In genomic region chr2:236120006-236120740, GRCh38 we compare ENCODE assay signal across 22 cellular contexts. TPM values are rescaled to one million over a fixed set of nuclear protein-coding genes. Genes with fewer than 3 reads are reported as not detected.
"Had no signal": no experiment of that assay in that cellular context is flagged by ENCODE, and none has a peak within 500 bp of the region (broad histone marks: within the 10 kb centered on the region; RNA-seq: fewer than 3 reads in every experiment).

No MANE protein-coding gene starts in this region.

- H3K27ac Mint-ChIP-seq: activated naive CD4-positive, alpha-beta T cell treated with anti-CD3 and anti-CD28 coated beads, Interleukin-2, amount 50 U/mL, for 24 hours; dendritic cell treated with granulocyte-macrophage colony-stimulating factor and Interleukin-4, amounts not matched to agents 40 ng/mL and 50 ng/mL, for 4 days; memory B cell; natural killer cell treated with Interleukin-12 subunit alpha and Interleukin-12 subunit beta and Interleukin-15 and Interleukin-18, amount 100 ng/mL, for 72 hours; type B pancreatic cell had no signal

- FAIRE-seq: kidney, small intestine had no signal

- H3K36me3 Mint-ChIP-seq: activated naive CD4-positive, alpha-beta T cell treated with anti-CD3 and anti-CD28 coated beads, Interleukin-2, amount 50 U/mL, for 24 hours; memory B cell; natural killer cell treated with Interleukin-12 subunit alpha and Interleukin-12 subunit beta and Interleukin-15 and Interleukin-18, amount 100 ng/mL, for 72 hours had no signal

- ATAC-seq: body of pancreas; foreskin keratinocyte; natural killer cell treated with Interleukin-12 subunit alpha and Interleukin-12 subunit beta and Interleukin-15 and Interleukin-18, amount 100 ng/mL, for 72 hours; right cardiac atrium had no signal

- H3K27me3 ChIP-seq: body of pancreas, foreskin keratinocyte, left lung had no signal

- H3K27ac ChIP-seq: body of pancreas, foreskin keratinocyte, left lung, prostate gland had no signal

- H3K4me3 ChIP-seq: body of pancreas, left lung, prostate gland had no signal

- H3K36me3 ChIP-seq: prostate gland had no signal

- H3K9me3 ChIP-seq: body of pancreas, left lung, prostate gland had no signal

- DNase-seq: activated CD4-positive, alpha-beta T cell treated with anti-CD3 and anti-CD28 coated beads, Interleukin-2, amount 50 U/mL, for 48 hours; activated T-cell treated with anti-CD3 and anti-CD28 coated beads, Interleukin-2, amount 50 U/mL, for 1 hour; body of pancreas; effector memory CD4-positive, alpha-beta T cell; foreskin keratinocyte; glutamatergic neuron; hypothalamus; kidney; occipital lobe; small intestine; stimulated activated CD4-positive, alpha-beta T cell treated with anti-CD3 and anti-CD28 coated beads, Interleukin-4, amount 100 ng/mL, for 4 hours; stimulated activated CD8-positive, alpha-beta memory T cell treated with anti-CD3 and anti-CD28 coated beads, Interleukin-4, amount 100 ng/mL, for 48 hours; stimulated activated naive CD4-positive, alpha-beta T cell treated with Interleukin-2 at 50 U/mL for 16 hours had no signal

- H3K4me1 ChIP-seq: body of pancreas, foreskin keratinocyte, prostate gland had no signal

- H3K4me3 Mint-ChIP-seq: activated naive CD4-positive, alpha-beta T cell treated with anti-CD3 and anti-CD28 coated beads, Interleukin-2, amount 50 U/mL, for 24 hours; dendritic cell treated with granulocyte-macrophage colony-stimulating factor and Interleukin-4, amounts not matched to agents 40 ng/mL and 50 ng/mL, for 4 days; memory B cell; natural killer cell treated with Interleukin-12 subunit alpha and Interleukin-12 subunit beta and Interleukin-15 and Interleukin-18, amount 100 ng/mL, for 72 hours; type B pancreatic cell had no signal

- H3K4me1 Mint-ChIP-seq: activated naive CD4-positive, alpha-beta T cell treated with anti-CD3 and anti-CD28 coated beads, Interleukin-2, amount 50 U/mL, for 24 hours; memory B cell had no signal

RNA-seq across cellular contexts. Expression of gene GBX2, which starts 48.0 kb away (rescaled TPM):
- total RNA-seq: body of pancreas; kidney; left lung; natural killer cell treated with Interleukin-12 subunit alpha and Interleukin-12 subunit beta and Interleukin-15 and Interleukin-18, amount 100 ng/mL, for 72 hours; occipital lobe; right cardiac atrium; temporal lobe had no signal
- polyA plus RNA-seq: right cardiac atrium, small intestine had no signal
